In the genomic region with DNA sequence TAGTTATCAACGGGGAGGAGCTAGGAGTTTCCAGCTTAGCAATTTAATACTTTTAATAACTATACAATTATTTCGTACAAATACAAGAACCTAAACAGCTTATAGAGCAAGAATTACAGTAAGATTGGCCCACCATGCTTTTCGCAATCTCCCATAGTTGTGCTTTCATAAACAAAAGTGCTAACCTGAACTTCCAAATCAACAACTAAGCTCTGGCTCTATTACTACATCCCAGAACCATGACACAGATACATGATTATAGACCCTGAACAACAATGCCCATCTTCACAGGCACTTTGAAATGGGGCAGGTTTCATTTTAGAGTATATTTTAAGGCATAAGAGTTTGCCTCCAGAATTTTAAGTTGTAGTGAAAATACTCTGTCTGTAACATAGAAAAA, we compare ENCODE assay signal across 30 cellular contexts.
"Had no signal": no experiment of that assay in that cellular context is flagged by ENCODE, and none has a peak within 500 bp of the region (broad histone marks: within the 10 kb centered on the region; RNA-seq: fewer than 3 reads in every experiment).

No MANE protein-coding gene starts in this region.

- DNase-seq: caudate nucleus; cerebellar nuclear complex; dorsolateral prefrontal cortex; effector CD4-positive, alpha-beta T cell; endodermal cell; foreskin melanocyte; hypothalamus; immature natural killer cell; islet precursor cell; kidney glomerular epithelial cell; left colon; left ventricle myocardium superior; naive thymus-derived CD8-positive, alpha-beta T cell; nephron progenitor cell; nucleus accumbens; right cardiac atrium; sigmoid colon; small intestine; stimulated activated CD4-positive, alpha-beta T cell treated with anti-CD3 and anti-CD28 coated beads, Interleukin-15, amount 100 ng/mL, for 24 hours; stimulated activated CD4-positive, alpha-beta T cell treated with anti-CD3 and anti-CD28 coated beads, Interleukin-2, amount 100 ng/mL, for 48 hours; stimulated activated CD8-positive, alpha-beta memory T cell treated with anti-CD3 and anti-CD28 coated beads, Interleukin-4, amount 100 ng/mL, for 48 hours; stimulated activated naive CD4-positive, alpha-beta T cell; stimulated activated naive CD8-positive, alpha-beta T cell treated with anti-CD3 and anti-CD28 coated beads, Interleukin-15, amount 100 ng/mL, for 72 hours; upper lobe of left lung; uterus had no signal

- H3K27ac ChIP-seq: dorsolateral prefrontal cortex, epithelial cell of prostate, prostate gland, thoracic aorta, uterus had no signal

- H3K4me1 ChIP-seq: prostate gland, sigmoid colon, upper lobe of left lung, uterus had no signal

- H3K9me3 ChIP-seq: prostate gland, sigmoid colon, thoracic aorta, tibial nerve, upper lobe of left lung, uterus had no signal

- H3K27me3 ChIP-seq: sigmoid colon, tibial nerve, upper lobe of left lung, uterus had no signal

- ATAC-seq: esophagus mucosa; left colon; naive thymus-derived CD8-positive, alpha-beta T cell; stimulated activated naive CD8-positive, alpha-beta T cell treated with anti-CD3 and anti-CD28 coated beads, Interleukin-15, amount 100 ng/mL, for 72 hours had no signal

- H3K36me3 ChIP-seq: prostate gland, sigmoid colon, thoracic aorta, tibial nerve, upper lobe of left lung, uterus had no signal

- H3K4me3 ChIP-seq: dorsolateral prefrontal cortex, prostate gland, sigmoid colon, thoracic aorta, tibial nerve, upper lobe of left lung, uterus had no signal
